Comparison of ENCODE assay signal across 8 cellular contexts in genomic region chr6:129709451-129709908, GRCh38. TPM values are rescaled to one million over a fixed set of nuclear protein-coding genes. Genes with fewer than 3 reads are reported as not detected.
A peak's percentile ranks its signal among the peaks of the same experiment; 100 is the strongest.
DNase-seq lines count a peak whose midpoint lies in the region; ATAC-seq and TF ChIP-seq lines count a peak whose summit lies in the region.

No MANE protein-coding gene starts in this region.

- H3K4me1 Mint-ChIP-seq in activated T-helper 1 cell treated with anti-CD3 and anti-CD28 coated beads, Interleukin-12 subunit alpha, Interleukin-12 subunit beta, Interleukin-2, Interleukin-4 antibody, amounts not matched to agents 30 ng/mL and 10 ng/mL and 1 ng/mL, durations not matched to agents 14 hours and 24 hours and 36 hours (ENCODE audit: low read depth): peaks cover 59% of the 10 kb centered on the region

- H3K4me1 ChIP-seq in rectal smooth muscle tissue (ENCODE audit: control insufficient read depth, insufficient read depth, low read length): no peaks in the 10 kb centered on the region

- CTCF ChIA-PET in BJ (lab: Yijun Ruan, JAX): interaction anchor here (0.9 to 1.3 kb wide), 5 partner anchors 21 to 108 kb away, joined by 3 read pairs; no protein-coding TSS in a partner anchor

- no peaks in the 10 kb centered on the region for H3K9me3 Mint-ChIP-seq in activated T-helper 1 cell treated with anti-CD3 and anti-CD28 coated beads, Interleukin-12 subunit alpha, Interleukin-12 subunit beta, Interleukin-2, Interleukin-4 antibody, amounts not matched to agents 30 ng/mL and 10 ng/mL and 1 ng/mL, durations not matched to agents 14 hours and 24 hours and 36 hours

- peak overlapping the region; percentile 38 for H3K27ac ChIP-seq in rectal smooth muscle tissue (ENCODE audit: low read depth, low read length)

- H3K27me3 ChIP-seq in BJ (ENCODE audit: control insufficient read depth, insufficient read depth, low read length) (no peaks in the 10 kb centered on the region), rectal smooth muscle tissue (ENCODE audit: control insufficient read depth, insufficient read depth, low read length) (no peaks in the 10 kb centered on the region)

- peak overlapping the region; percentile 22 for H3K9ac ChIP-seq in rectal smooth muscle tissue (ENCODE audit: low read length)

- TF ChIP-seq CTCF in BJ (IDR thresholded peaks at IDR 0.05; ENCODE audit: insufficient read depth, low read depth, low read length): no peak

- DNase-seq in BJ (ENCODE audit: low read depth) (no peak), left cardiac atrium (no peak), NCI-H526 treated with DMSO at 0.1 percent for 48 hours (lab: John Stamatoyannopoulos, UW) (no peak)
- DNase-seq in activated T-helper 1 cell treated with anti-CD3 and anti-CD28 coated beads, Interleukin-12 subunit alpha, Interleukin-12 subunit beta, Interleukin-2, Interleukin-4 antibody, amounts not matched to agents 30 ng/mL and 10 ng/mL and 1 ng/mL, durations not matched to agents 14 hours and 24 hours and 36 hours (ENCODE audit: low spot score): no peak
- no peak for DNase-seq in activated CD8-positive, alpha-beta memory T cell treated with anti-CD3 and anti-CD28 coated beads, Interleukin-2, amount 50 U/mL, for 48 hours

- POLR2A ChIA-PET in BJ (lab: Charles Lee): interaction anchor here (0.9 kb wide), 1 partner anchor 36 kb away, joined by 3 read pairs; no protein-coding TSS in a partner anchor

- intact Hi-C loops in activated T-helper 1 cell treated with anti-CD3 and anti-CD28 coated beads, Interleukin-12 subunit alpha, Interleukin-12 subunit beta, Interleukin-2, Interleukin-4 antibody, amounts not matched to agents 30 ng/mL and 10 ng/mL and 1 ng/mL, durations not matched to agents 14 hours and 24 hours and 36 hours (cut with micrococcal nuclease): no loop called here
- intact Hi-C loops in left cardiac atrium (cut with DNase I): no loop called here

- H3K27me3 Mint-ChIP-seq in activated T-helper 1 cell treated with anti-CD3 and anti-CD28 coated beads, Interleukin-12 subunit alpha, Interleukin-12 subunit beta, Interleukin-2, Interleukin-4 antibody, amounts not matched to agents 30 ng/mL and 10 ng/mL and 1 ng/mL, durations not matched to agents 14 hours and 24 hours and 36 hours (ENCODE audit: insufficient read depth): no peaks in the 10 kb centered on the region

- peaks cover 16% of the 10 kb centered on the region for H3K36me3 Mint-ChIP-seq in activated T-helper 1 cell treated with anti-CD3 and anti-CD28 coated beads, Interleukin-12 subunit alpha, Interleukin-12 subunit beta, Interleukin-2, Interleukin-4 antibody, amounts not matched to agents 30 ng/mL and 10 ng/mL and 1 ng/mL, durations not matched to agents 14 hours and 24 hours and 36 hours (ENCODE audit: low read depth)

- H3K36me3 ChIP-seq in BJ (ENCODE audit: control insufficient read depth, insufficient read depth, low read length) (no peaks in the 10 kb centered on the region), rectal smooth muscle tissue (ENCODE audit: control insufficient read depth, insufficient read depth, low read length) (no peaks in the 10 kb centered on the region)

- H3K4me3 ChIP-seq in BJ (ENCODE audit: low read depth, low read length) (peak overlapping the region; percentile 56), rectal smooth muscle tissue (ENCODE audit: low read length) (peak overlapping the region; percentile 71)

- peak; percentile 43 for ATAC-seq in GM19372 (IDR thresholded peaks at IDR 0.05; ENCODE audit: low read depth, unreplicated experiment)
- ATAC-seq in HG03457 (IDR thresholded peaks at IDR 0.05; ENCODE audit: unreplicated experiment): peak; percentile 25
- peak; percentile 72 to 76 for ATAC-seq in left cardiac atrium

- peak overlapping the region; percentile 96 for H3K4me3 Mint-ChIP-seq in activated T-helper 1 cell treated with anti-CD3 and anti-CD28 coated beads, Interleukin-12 subunit alpha, Interleukin-12 subunit beta, Interleukin-2, Interleukin-4 antibody, amounts not matched to agents 30 ng/mL and 10 ng/mL and 1 ng/mL, durations not matched to agents 14 hours and 24 hours and 36 hours

- peak overlapping the region; percentile 79 for H3K27ac Mint-ChIP-seq in activated T-helper 1 cell treated with anti-CD3 and anti-CD28 coated beads, Interleukin-12 subunit alpha, Interleukin-12 subunit beta, Interleukin-2, Interleukin-4 antibody, amounts not matched to agents 30 ng/mL and 10 ng/mL and 1 ng/mL, durations not matched to agents 14 hours and 24 hours and 36 hours

RNA-seq across cellular contexts. Expression of gene ARHGAP18, which starts 0.5 kb away (rescaled TPM):
- polyA plus RNA-seq in BJ (2011; rRNA removed): 9.8 and 15.9 TPM in 2 replicates
- polyA minus RNA-seq in BJ (2011; rRNA and poly(A)+ RNA removed): 15.4 and 22.8 TPM in 2 replicates
- 3.8 and 5.0 TPM in 2 replicates for total RNA-seq in activated T-helper 1 cell treated with anti-CD3 and anti-CD28 coated beads, Interleukin-12 subunit alpha, Interleukin-12 subunit beta, Interleukin-2, Interleukin-4 antibody, amounts not matched to agents 30 ng/mL and 10 ng/mL and 1 ng/mL, durations not matched to agents 14 hours and 24 hours and 36 hours
- 10 to 100 TPM; 12.1 to 12.4 TPM for total RNA-seq in left cardiac atrium
